In the genomic region with DNA sequence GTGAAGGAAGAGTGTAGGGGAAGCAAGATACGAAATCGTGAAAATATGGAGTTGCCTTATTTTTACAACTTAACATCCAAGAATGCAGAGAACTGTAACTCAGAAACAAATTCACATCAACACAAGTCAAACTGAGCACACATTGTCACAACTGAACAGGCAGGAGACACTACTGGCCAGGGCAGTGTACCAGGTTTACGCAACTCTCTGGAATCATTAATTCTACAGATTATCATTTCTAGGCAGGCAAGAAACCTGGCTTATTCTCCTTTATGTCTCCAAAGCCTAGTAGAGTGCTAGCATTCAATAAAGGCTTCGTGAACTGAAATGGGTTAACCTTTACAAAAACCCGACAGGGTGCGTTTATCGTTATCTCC, we compare ENCODE assay signal across 8 cellular contexts. TPM values are rescaled to one million over a fixed set of nuclear protein-coding genes. Genes with fewer than 3 reads are reported as not detected.
DNase-seq lines count a peak whose midpoint lies in the region; TF ChIP-seq lines count a peak whose summit lies in the region.

No MANE protein-coding gene starts in this region.

- H3K27ac Mint-ChIP-seq in glutamatergic neuron (ENCODE audit: unreplicated experiment): peak overlapping the region; percentile 78

- peaks cover 9% of the 10 kb centered on the region for H3K27me3 Mint-ChIP-seq in glutamatergic neuron (ENCODE audit: unreplicated experiment)

- no peaks in the 10 kb centered on the region for H3K36me3 ChIP-seq in prostate gland

- no peaks in the 10 kb centered on the region for H3K27me3 ChIP-seq in prostate gland (replicated peaks; ENCODE audit: insufficient read depth)

- no peaks in the 10 kb centered on the region for H3K36me3 Mint-ChIP-seq in glutamatergic neuron (ENCODE audit: unreplicated experiment)

- no peaks in the 10 kb centered on the region for H3K9me3 ChIP-seq in prostate gland

- peaks cover 9% of the 10 kb centered on the region for H3K9me3 Mint-ChIP-seq in glutamatergic neuron (ENCODE audit: unreplicated experiment)

- 3% methylated on average over 7 of the region's 7 CpGs for WGBS in prostate gland

- peaks cover 13% of the 10 kb centered on the region for H3K4me1 ChIP-seq in prostate gland (replicated peaks)

- intact Hi-C loops in prostate gland (cut with DNase I): loop anchor here (5.0 kb wide), 1 partner anchor 125 kb away; the partner anchor contains the start of gene MGAT4A

- TF ChIP-seq POLR2A in prostate gland (IDR thresholded peaks at IDR 0.05): no peak

- peaks cover 18% of the 10 kb centered on the region for H3K4me1 Mint-ChIP-seq in glutamatergic neuron (ENCODE audit: low read depth, unreplicated experiment)

- H3K4me3 ChIP-seq in prostate gland: peak overlapping the region; percentile 94 to 98

- DNase-seq in DMS53 (lab: John Stamatoyannopoulos, UW) (peak; percentile 73), DMS53 treated with DMSO at 0.1 percent for 48 hours (lab: John Stamatoyannopoulos, UW; ENCODE audit: unreplicated experiment) (no peak), glutamatergic neuron (no peak), prostate gland (ENCODE audit: low spot score) (no peak), NCI-H774 (lab: John Stamatoyannopoulos, UW) (no peak), mucosa of gallbladder (ENCODE audit: low spot score) (no peak), HPDE6-E6E7 (ENCODE audit: extremely low spot score) (no peak)

- no peak for TF ChIP-seq CTCF in VCaP (conservative IDR thresholded peaks at IDR 0.05)
- TF ChIP-seq CTCF in glutamatergic neuron (IDR thresholded peaks at IDR 0.05; ENCODE audit: partially characterized antibody, unreplicated experiment): no peak
- TF ChIP-seq CTCF in prostate gland (IDR thresholded peaks at IDR 0.05): no peak

- peak overlapping the region; percentile 91 for H3K4me3 Mint-ChIP-seq in glutamatergic neuron (ENCODE audit: unreplicated experiment)

- H3K27ac ChIP-seq in VCaP (peak overlapping the region; percentile 91), prostate gland (peak overlapping the region; percentile 93 to 95)

RNA-seq across cellular contexts. Expression of gene COA5, which starts 0.6 kb away (rescaled TPM):
- total RNA-seq in glutamatergic neuron (ENCODE audit: unreplicated experiment) (29.6 TPM), prostate gland (10 to 100 TPM; 34.9 to 41.6 TPM), mucosa of gallbladder (37.2 TPM)

RNA-seq across cellular contexts. Expression of gene UNC50, which starts 0.7 kb away (rescaled TPM):
- total RNA-seq in glutamatergic neuron (ENCODE audit: unreplicated experiment) (43.0 TPM), prostate gland (10 to 100 TPM; 42.5 to 49.9 TPM), mucosa of gallbladder (44.8 TPM)
